In genomic region chr9:128556915-128557634, GRCh38 we compare ENCODE assay signal across 12 cellular contexts. TPM values are rescaled to one million over a fixed set of nuclear protein-coding genes. Genes with fewer than 3 reads are reported as not detected.
DNase-seq lines count a peak whose midpoint lies in the region; ATAC-seq and TF ChIP-seq lines count a peak whose summit lies in the region.
"Had no signal": no experiment of that assay in that cellular context is flagged by ENCODE, and none has a peak within 500 bp of the region (broad histone marks: within the 10 kb centered on the region; RNA-seq: fewer than 3 reads in every experiment).

No MANE protein-coding gene starts in this region.

- no peak for ATAC-seq in CD4-positive, alpha-beta T cell (ENCODE audit: poor library complexity)
- ATAC-seq in natural killer cell treated with Interleukin-12 subunit alpha and Interleukin-12 subunit beta and Interleukin-15 and Interleukin-18, amount 100 ng/mL, for 72 hours, result no peak
- no peak for ATAC-seq in GM19351 (IDR thresholded peaks at IDR 0.05; ENCODE audit: unreplicated experiment)
- no peak for ATAC-seq in esophagus mucosa
- ATAC-seq in HG02870 (IDR thresholded peaks at IDR 0.05; ENCODE audit: unreplicated experiment), result no peak
- ATAC-seq: psoas muscle; stimulated activated naive CD8-positive, alpha-beta T cell treated with anti-CD3 and anti-CD28 coated beads, Interleukin-15, amount 100 ng/mL, for 72 hours had no signal

- H3K9me3 Mint-ChIP-seq in CD4-positive, alpha-beta T cell, result no peaks in the 10 kb centered on the region
- H3K9me3 Mint-ChIP-seq in IgD-negative memory B cell, result no peaks in the 10 kb centered on the region
- H3K9me3 Mint-ChIP-seq in natural killer cell treated with Interleukin-12 subunit alpha and Interleukin-12 subunit beta and Interleukin-15 and Interleukin-18, amount 100 ng/mL, for 72 hours, result no peaks in the 10 kb centered on the region
- H3K9me3 Mint-ChIP-seq: stimulated activated naive CD8-positive, alpha-beta T cell treated with anti-CD3 and anti-CD28 coated beads, Interleukin-15, amount 100 ng/mL, for 72 hours had no signal

- H3K27ac ChIP-seq in CD4-positive, alpha-beta T cell (ENCODE audit: low read depth, low read length), result no peak overlapping the region
- H3K27ac ChIP-seq in dorsolateral prefrontal cortex, result peak overlapping the region in 29 of 59 donors; percentile 0 to 97 (median 33)

- POLR2A ChIA-PET in CD4-positive, alpha-beta T cell (lab: Charles Lee), result interaction anchor here (0.6 to 1.3 kb wide), 2 partner anchors 52 to 489 kb away, joined by 3 read pairs; partner anchors contain the start of genes GLE1 and SLC25A25

- no peak overlapping the region for H3K27ac Mint-ChIP-seq in CD4-positive, alpha-beta T cell
- H3K27ac Mint-ChIP-seq in IgD-negative memory B cell, result peak overlapping the region in 2 of 3 donors; percentile 10 to 71
- peak overlapping the region; percentile 29 to 33 for H3K27ac Mint-ChIP-seq in natural killer cell treated with Interleukin-12 subunit alpha and Interleukin-12 subunit beta and Interleukin-15 and Interleukin-18, amount 100 ng/mL, for 72 hours
- H3K27ac Mint-ChIP-seq: stimulated activated naive CD8-positive, alpha-beta T cell treated with anti-CD3 and anti-CD28 coated beads, Interleukin-15, amount 100 ng/mL, for 72 hours had no signal

- intact Hi-C loops in CD4-positive, alpha-beta T cell (cut with DNase I, micrococcal nuclease), result no loop called here
- intact Hi-C loops in dorsolateral prefrontal cortex (cut with DNase I), result loop anchor here in 1 of 2 donors (10.0 kb wide), 1 partner anchor 232 kb away; the partner anchor contains the start of genes COQ4 and TRUB2

- peak overlapping the region in 42 of 59 donors; percentile 5 to 99 (median 90) for H3K4me3 ChIP-seq in dorsolateral prefrontal cortex
- H3K4me3 ChIP-seq: Peyer's patch, psoas muscle had no signal

- H3K4me1 Mint-ChIP-seq in CD4-positive, alpha-beta T cell (ENCODE audit: low read depth), result peaks cover 21% of the 10 kb centered on the region
- H3K4me1 Mint-ChIP-seq in IgD-negative memory B cell, result peaks cover 21 to 32% (median 27%) of the 10 kb centered on the region in 3 donors
- peaks cover 21 to 30% of the 10 kb centered on the region in 2 donors for H3K4me1 Mint-ChIP-seq in natural killer cell treated with Interleukin-12 subunit alpha and Interleukin-12 subunit beta and Interleukin-15 and Interleukin-18, amount 100 ng/mL, for 72 hours (ENCODE audit: low read depth in 2 of 2)

- no peaks in the 10 kb centered on the region for H3K27me3 Mint-ChIP-seq in CD4-positive, alpha-beta T cell
- H3K27me3 Mint-ChIP-seq in IgD-negative memory B cell, result no peaks in the 10 kb centered on the region
- no peaks in the 10 kb centered on the region for H3K27me3 Mint-ChIP-seq in natural killer cell treated with Interleukin-12 subunit alpha and Interleukin-12 subunit beta and Interleukin-15 and Interleukin-18, amount 100 ng/mL, for 72 hours
- H3K27me3 Mint-ChIP-seq: stimulated activated naive CD8-positive, alpha-beta T cell treated with anti-CD3 and anti-CD28 coated beads, Interleukin-15, amount 100 ng/mL, for 72 hours had no signal

- CTCF ChIA-PET in CD4-positive, alpha-beta T cell (lab: Charles Lee), result no interaction called here

- DNase-seq in CD4-positive, alpha-beta T cell, result no peak
- no peak for DNase-seq in dorsolateral prefrontal cortex
- DNase-seq in natural killer cell treated with Interleukin-12 subunit alpha and Interleukin-12 subunit beta and Interleukin-15 and Interleukin-18, amount 100 ng/mL, for 72 hours (ENCODE audit: low spot score), result no peak
- DNase-seq in stimulated activated CD4-positive, alpha-beta T cell treated with anti-CD3 and anti-CD28 coated beads, Interleukin-4, amount 100 ng/mL, for 24 hours, result no peak
- DNase-seq: aorta; Peyer's patch; psoas muscle; stimulated activated naive CD8-positive, alpha-beta T cell treated with anti-CD3 and anti-CD28 coated beads, Interleukin-15, amount 100 ng/mL, for 72 hours had no signal

- TF ChIP-seq CTCF in CD4-positive, alpha-beta T cell (IDR thresholded peaks at IDR 0.05), result no peak
- TF ChIP-seq CTCF in dorsolateral prefrontal cortex (IDR thresholded peaks at IDR 0.05 in 54 of 56, conservative IDR thresholded peaks at IDR 0.05 in 2 of 56; ENCODE audit: low read depth in 1 of 56, partially characterized antibody in 56 of 56), result no peak

- no peaks in the 10 kb centered on the region for H3K9me3 ChIP-seq in CD4-positive, alpha-beta T cell (ENCODE audit: control insufficient read depth, low read length)
- H3K9me3 ChIP-seq: Peyer's patch, psoas muscle had no signal

- H3K36me3 Mint-ChIP-seq in CD4-positive, alpha-beta T cell (ENCODE audit: low read depth), result peaks cover 11% of the 10 kb centered on the region
- H3K36me3 Mint-ChIP-seq in IgD-negative memory B cell, result peaks cover 3% of the 10 kb centered on the region
- H3K36me3 Mint-ChIP-seq in natural killer cell treated with Interleukin-12 subunit alpha and Interleukin-12 subunit beta and Interleukin-15 and Interleukin-18, amount 100 ng/mL, for 72 hours, result no peaks in the 10 kb centered on the region

- no peaks in the 10 kb centered on the region for H3K27me3 ChIP-seq in CD4-positive, alpha-beta T cell (ENCODE audit: control insufficient read depth, insufficient read depth, low read length)
- no peaks in the 10 kb centered on the region for H3K27me3 ChIP-seq in dorsolateral prefrontal cortex
- H3K27me3 ChIP-seq: Peyer's patch had no signal

- peak overlapping the region; percentile 61 for H3K4me3 Mint-ChIP-seq in CD4-positive, alpha-beta T cell
- H3K4me3 Mint-ChIP-seq in IgD-negative memory B cell, result peak overlapping the region in 3 of 4 donors; percentile 18 to 59 (median 55)
- peak overlapping the region; percentile 19 for H3K4me3 Mint-ChIP-seq in natural killer cell treated with Interleukin-12 subunit alpha and Interleukin-12 subunit beta and Interleukin-15 and Interleukin-18, amount 100 ng/mL, for 72 hours

RNA-seq across cellular contexts. Expression of gene SPTAN1, which starts 4.7 kb away (rescaled TPM):
- total RNA-seq in CD4-positive, alpha-beta T cell, result 100 to 1,000 TPM; 386 to 392 TPM
- 88.0 TPM for polyA plus RNA-seq in IgD-negative memory B cell
- total RNA-seq in dorsolateral prefrontal cortex (1,000 to 10,000 TPM in 93 of 120 experiments, 100 to 1,000 TPM in 27; 588 to 1,376 (median 1,110) TPM), esophagus mucosa (161 TPM)
- total RNA-seq in natural killer cell treated with Interleukin-12 subunit alpha and Interleukin-12 subunit beta and Interleukin-15 and Interleukin-18, amount 100 ng/mL, for 72 hours, result 100 to 1,000 TPM; 243 to 260 TPM

RNA-seq across cellular contexts. Expression of gene GLE1, which starts 52.6 kb away (rescaled TPM):
- total RNA-seq in CD4-positive, alpha-beta T cell, result 1 to 10 TPM; 8.0 to 8.4 TPM
- polyA plus RNA-seq in IgD-negative memory B cell, result 25.3 TPM
- total RNA-seq in dorsolateral prefrontal cortex (10 to 100 TPM; 11.7 to 22.4 (median 16.7) TPM), esophagus mucosa (22.5 TPM)
- 10 to 100 TPM; 40.6 to 41.9 TPM for total RNA-seq in natural killer cell treated with Interleukin-12 subunit alpha and Interleukin-12 subunit beta and Interleukin-15 and Interleukin-18, amount 100 ng/mL, for 72 hours
